Comparison of ENCODE assay signal across 8 cellular contexts in the genomic region with DNA sequence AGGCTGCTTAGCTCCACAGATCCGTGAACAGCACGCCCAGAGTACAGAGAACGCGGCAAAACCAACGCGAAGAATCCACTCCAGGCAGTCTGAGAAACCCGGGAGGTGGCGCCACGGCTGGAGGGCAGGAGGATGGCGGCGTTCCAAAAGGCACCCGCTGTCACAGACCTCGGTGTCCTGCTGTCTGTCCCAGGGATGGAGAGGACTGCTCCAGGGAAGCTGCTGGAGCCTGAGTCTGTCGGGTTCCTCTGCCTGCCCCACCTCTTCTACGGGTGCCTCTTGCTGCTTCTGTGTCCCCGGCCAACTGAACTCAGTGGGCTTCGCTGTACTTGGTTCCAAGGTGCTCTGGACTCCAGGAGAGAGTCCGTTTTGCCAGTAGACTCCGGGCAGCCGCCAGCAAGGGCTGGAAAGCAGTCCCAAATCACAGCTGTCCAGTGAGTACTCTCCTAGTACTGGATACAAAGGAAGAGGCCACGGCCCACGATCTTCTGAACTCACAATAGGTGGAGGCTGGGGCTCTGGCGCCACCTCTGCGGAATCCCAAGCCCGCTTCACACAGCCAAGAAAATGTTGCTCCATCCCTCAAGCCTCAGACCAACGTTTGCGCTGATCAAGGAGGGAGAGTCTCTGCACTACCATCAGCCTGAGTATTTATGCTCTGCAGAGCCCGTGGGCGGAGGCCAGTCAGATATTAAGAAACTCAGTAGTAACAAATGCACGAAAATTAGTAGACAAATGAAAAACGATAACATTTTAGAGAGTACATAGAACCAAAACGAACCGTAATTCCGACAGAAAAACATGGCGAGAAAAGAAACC. TPM values are rescaled to one million over a fixed set of nuclear protein-coding genes. Genes with fewer than 3 reads are reported as not detected.
DNase-seq lines count a peak whose midpoint lies in the region; ATAC-seq and TF ChIP-seq lines count a peak whose summit lies in the region.

No MANE protein-coding gene starts in this region.

- H3K27me3 ChIP-seq in testis: no peaks in the 10 kb centered on the region

- CTCF ChIA-PET in activated CD8-positive, alpha-beta T cell treated with anti-CD3 and anti-CD28 coated beads for 36 hours (lab: Charles Lee): interaction anchor here (0.8 to 4.5 kb wide), 13 partner anchors 11 to 131 kb away, joined by 3 to 63 read pairs (median 6); no protein-coding TSS in a partner anchor

- DNase-seq in DMS153 treated with DMSO at 0.1 percent for 48 hours (lab: John Stamatoyannopoulos, UW; ENCODE audit: unreplicated experiment) (peak; percentile 90), NCI-H526 (lab: John Stamatoyannopoulos, UW) (peak; percentile 94), endothelial cell (ENCODE audit: low spot score) (peak; percentile 63), myocyte (ENCODE audit: low read depth) (peak; percentile 88), testis (peak; percentile 70)
- DNase-seq in activated CD8-positive, alpha-beta T cell treated with anti-CD3 and anti-CD28 coated beads for 36 hours: peak; percentile 76

- no peaks in the 10 kb centered on the region for H3K36me3 ChIP-seq in testis (ENCODE audit: low read depth, missing control alignments)

- POLR2A ChIA-PET in activated CD8-positive, alpha-beta T cell treated with anti-CD3 and anti-CD28 coated beads for 36 hours (lab: Charles Lee): interaction anchor here (0.8 to 7.3 kb wide), 12 partner anchors 11 to 276 kb away, joined by 3 to 131 read pairs (median 8); no protein-coding TSS in a partner anchor

- intact Hi-C loops in activated CD8-positive, alpha-beta T cell treated with anti-CD3 and anti-CD28 coated beads for 36 hours (cut with micrococcal nuclease): loop anchor here (1.0 to 5.0 kb wide), 5 partner anchors 25 to 131 kb away; no protein-coding TSS in a partner anchor
- intact Hi-C loops in testis (cut with DNase I; ENCODE audit: low total_unique reads): loop anchor here (5.0 kb wide), 2 partner anchors 47 to 87 kb away; no protein-coding TSS in a partner anchor

- TF ChIP-seq POLR2A in testis (IDR thresholded peaks at IDR 0.05): no peak

- H3K4me3 ChIP-seq in testis: peak overlapping the region; percentile 63 to 70

- peaks cover 3% of the 10 kb centered on the region for H3K36me3 Mint-ChIP-seq in activated CD8-positive, alpha-beta T cell treated with anti-CD3 and anti-CD28 coated beads for 36 hours (ENCODE audit: low read depth)
- H3K36me3 Mint-ChIP-seq in endothelial cell (ENCODE audit: low read depth, unreplicated experiment): peaks cover 7% of the 10 kb centered on the region

- peak overlapping the region; percentile 98 for H3K27ac Mint-ChIP-seq in activated CD8-positive, alpha-beta T cell treated with anti-CD3 and anti-CD28 coated beads for 36 hours
- no peak overlapping the region for H3K27ac Mint-ChIP-seq in endothelial cell (ENCODE audit: unreplicated experiment)

- no peaks in the 10 kb centered on the region for H3K9me3 Mint-ChIP-seq in activated CD8-positive, alpha-beta T cell treated with anti-CD3 and anti-CD28 coated beads for 36 hours
- H3K9me3 Mint-ChIP-seq in endothelial cell (ENCODE audit: unreplicated experiment): no peaks in the 10 kb centered on the region

- ATAC-seq in HG02885 (IDR thresholded peaks at IDR 0.05; ENCODE audit: poor library complexity, unreplicated experiment) (peak; percentile 4), HG02759 (IDR thresholded peaks at IDR 0.05; ENCODE audit: unreplicated experiment) (no peak)
- ATAC-seq in activated CD8-positive, alpha-beta T cell treated with anti-CD3 and anti-CD28 coated beads for 36 hours: peak; percentile 10

- peaks cover 39% of the 10 kb centered on the region for H3K4me1 Mint-ChIP-seq in activated CD8-positive, alpha-beta T cell treated with anti-CD3 and anti-CD28 coated beads for 36 hours (ENCODE audit: low read depth)
- H3K4me1 Mint-ChIP-seq in endothelial cell (ENCODE audit: unreplicated experiment): peaks cover 33% of the 10 kb centered on the region

- no peak for TF ChIP-seq CTCF in activated CD8-positive, alpha-beta T cell treated with anti-CD3 and anti-CD28 coated beads for 36 hours (IDR thresholded peaks at IDR 0.05)
- TF ChIP-seq CTCF in endothelial cell (IDR thresholded peaks at IDR 0.05; ENCODE audit: unreplicated experiment): no peak
- TF ChIP-seq CTCF in testis (IDR thresholded peaks at IDR 0.05): no peak

- H3K27ac ChIP-seq in testis: peak overlapping the region; percentile 44 to 90

- 15 to 25% methylated on average over 29 to 35 of the region's 35 CpGs for WGBS in testis, 2 donors

- H3K27me3 Mint-ChIP-seq in activated CD8-positive, alpha-beta T cell treated with anti-CD3 and anti-CD28 coated beads for 36 hours: no peaks in the 10 kb centered on the region
- peaks cover 26% of the 10 kb centered on the region for H3K27me3 Mint-ChIP-seq in endothelial cell (ENCODE audit: unreplicated experiment)

- H3K4me1 ChIP-seq in testis: peaks cover 4% of the 10 kb centered on the region

- no peaks in the 10 kb centered on the region for H3K9me3 ChIP-seq in testis

- peak overlapping the region; percentile 81 for H3K4me3 Mint-ChIP-seq in activated CD8-positive, alpha-beta T cell treated with anti-CD3 and anti-CD28 coated beads for 36 hours
- H3K4me3 Mint-ChIP-seq in endothelial cell (ENCODE audit: unreplicated experiment): peak overlapping the region; percentile 84

RNA-seq across cellular contexts. Expression of a gene that starts 0.4 kb away (rescaled TPM):
- 10 to 100 TPM in 1 of 2 experiments, 1 to 10 TPM in 1; 8.0 to 10.4 TPM for total RNA-seq in activated CD8-positive, alpha-beta T cell treated with anti-CD3 and anti-CD28 coated beads for 36 hours
- total RNA-seq in endothelial cell (ENCODE audit: unreplicated experiment) (1.1 TPM), myocyte (0.86 and 0.88 TPM in 2 replicates), testis (10 to 100 TPM in 1 of 2 donors, 1 to 10 TPM in 1; 5.1 to 10.2 TPM)
- polyA plus RNA-seq in myocyte (2012): 1.0 TPM
- polyA plus RNA-seq in testis (ENCODE audit: insufficient read depth, low read depth, low replicate concordance): 1.6 TPM
